Comparison of ENCODE assay signal across 3 cellular contexts in the genomic region with DNA sequence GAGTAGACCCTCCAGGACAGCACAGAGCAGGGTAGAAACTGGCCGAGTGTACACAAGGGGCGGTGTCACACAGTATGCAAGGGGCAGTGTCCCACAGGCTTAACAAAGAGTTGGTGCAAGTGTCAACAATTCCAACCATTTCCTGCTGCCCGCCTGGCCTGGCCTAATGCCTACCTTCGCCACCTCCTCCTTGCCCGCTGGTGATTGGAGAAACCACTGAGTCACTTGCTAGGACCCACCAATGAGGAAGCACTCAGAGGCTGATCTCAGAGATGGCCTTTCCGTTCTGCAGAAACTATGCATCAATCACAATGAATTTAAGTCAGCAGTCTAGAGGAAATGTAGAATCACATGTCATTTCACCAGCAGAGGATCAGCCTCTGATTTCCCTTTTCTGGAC.
TF ChIP-seq lines count a peak whose summit lies in the region.

No MANE protein-coding gene starts in this region.

TF ChIP-seq in GM23338, 12 proteins besides CTCF, POLR2A, EP300 and RAD21 (continues in another document):
- TF ChIP-seq EZH2phosphoT487 (IDR thresholded peaks at IDR 0.05; ENCODE audit: unreplicated experiment) (no peak), CREB1 (CRISPR knock-in tag; IDR thresholded peaks at IDR 0.05; ENCODE audit: low read depth) (no peak), ZNF114 (CRISPR knock-in tag; IDR thresholded peaks at IDR 0.05) (no peak)
- TF ChIP-seq, protein P1, sequence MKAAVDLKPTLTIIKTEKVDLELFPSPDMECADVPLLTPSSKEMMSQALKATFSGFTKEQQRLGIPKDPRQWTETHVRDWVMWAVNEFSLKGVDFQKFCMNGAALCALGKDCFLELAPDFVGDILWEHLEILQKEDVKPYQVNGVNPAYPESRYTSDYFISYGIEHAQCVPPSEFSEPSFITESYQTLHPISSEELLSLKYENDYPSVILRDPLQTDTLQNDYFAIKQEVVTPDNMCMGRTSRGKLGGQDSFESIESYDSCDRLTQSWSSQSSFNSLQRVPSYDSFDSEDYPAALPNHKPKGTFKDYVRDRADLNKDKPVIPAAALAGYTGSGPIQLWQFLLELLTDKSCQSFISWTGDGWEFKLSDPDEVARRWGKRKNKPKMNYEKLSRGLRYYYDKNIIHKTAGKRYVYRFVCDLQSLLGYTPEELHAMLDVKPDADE (IDR thresholded peaks at IDR 0.05): no peak

TF ChIP-seq in IMR-90, 13 proteins besides CTCF, POLR2A, EP300 and RAD21:
- TF ChIP-seq, protein P2, sequence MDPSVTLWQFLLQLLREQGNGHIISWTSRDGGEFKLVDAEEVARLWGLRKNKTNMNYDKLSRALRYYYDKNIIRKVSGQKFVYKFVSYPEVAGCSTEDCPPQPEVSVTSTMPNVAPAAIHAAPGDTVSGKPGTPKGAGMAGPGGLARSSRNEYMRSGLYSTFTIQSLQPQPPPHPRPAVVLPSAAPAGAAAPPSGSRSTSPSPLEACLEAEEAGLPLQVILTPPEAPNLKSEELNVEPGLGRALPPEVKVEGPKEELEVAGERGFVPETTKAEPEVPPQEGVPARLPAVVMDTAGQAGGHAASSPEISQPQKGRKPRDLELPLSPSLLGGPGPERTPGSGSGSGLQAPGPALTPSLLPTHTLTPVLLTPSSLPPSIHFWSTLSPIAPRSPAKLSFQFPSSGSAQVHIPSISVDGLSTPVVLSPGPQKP (IDR thresholded peaks at IDR 0.05; ENCODE audit: borderline replicate concordance, low read depth, low read length): no peak
- TF ChIP-seq FOS (IDR thresholded peaks at IDR 0.05; ENCODE audit: low read depth, low read length) (no peak), MXI1 (IDR thresholded peaks at IDR 0.05; ENCODE audit: borderline replicate concordance, low read depth, low read length) (no peak), BHLHE40 (IDR thresholded peaks at IDR 0.05; ENCODE audit: low read depth, low read length) (no peak), NFE2L2 (IDR thresholded peaks at IDR 0.05; ENCODE audit: low read depth, low read length) (no peak), MAZ (IDR thresholded peaks at IDR 0.05; ENCODE audit: borderline replicate concordance, low read depth, low read length) (no peak), RFX5 (IDR thresholded peaks at IDR 0.05; ENCODE audit: low read depth, low read length) (no peak), SMC3 (IDR thresholded peaks at IDR 0.05; ENCODE audit: low read depth, low read length) (no peak), CEBPB (IDR thresholded peaks at IDR 0.05; ENCODE audit: low read depth, low read length) (no peak), RCOR1 (IDR thresholded peaks at IDR 0.05; ENCODE audit: insufficient replicate concordance, low read length) (no peak)
- TF ChIP-seq, protein P3, sequence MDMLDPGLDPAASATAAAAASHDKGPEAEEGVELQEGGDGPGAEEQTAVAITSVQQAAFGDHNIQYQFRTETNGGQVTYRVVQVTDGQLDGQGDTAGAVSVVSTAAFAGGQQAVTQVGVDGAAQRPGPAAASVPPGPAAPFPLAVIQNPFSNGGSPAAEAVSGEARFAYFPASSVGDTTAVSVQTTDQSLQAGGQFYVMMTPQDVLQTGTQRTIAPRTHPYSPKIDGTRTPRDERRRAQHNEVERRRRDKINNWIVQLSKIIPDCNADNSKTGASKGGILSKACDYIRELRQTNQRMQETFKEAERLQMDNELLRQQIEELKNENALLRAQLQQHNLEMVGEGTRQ (IDR thresholded peaks at IDR 0.05; ENCODE audit: low read depth, low read length): no peak
TF ChIP-seq in IMR-90: peak in this region for 0.

TF ChIP-seq in GM12878, 131 proteins besides CTCF, POLR2A, EP300 and RAD21:
- TF ChIP-seq, protein P4, sequence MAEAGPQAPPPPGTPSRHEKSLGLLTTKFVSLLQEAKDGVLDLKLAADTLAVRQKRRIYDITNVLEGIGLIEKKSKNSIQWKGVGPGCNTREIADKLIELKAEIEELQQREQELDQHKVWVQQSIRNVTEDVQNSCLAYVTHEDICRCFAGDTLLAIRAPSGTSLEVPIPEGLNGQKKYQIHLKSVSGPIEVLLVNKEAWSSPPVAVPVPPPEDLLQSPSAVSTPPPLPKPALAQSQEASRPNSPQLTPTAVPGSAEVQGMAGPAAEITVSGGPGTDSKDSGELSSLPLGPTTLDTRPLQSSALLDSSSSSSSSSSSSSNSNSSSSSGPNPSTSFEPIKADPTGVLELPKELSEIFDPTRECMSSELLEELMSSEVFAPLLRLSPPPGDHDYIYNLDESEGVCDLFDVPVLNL (IDR thresholded peaks at IDR 0.05; ENCODE audit: low read depth, low read length): no peak
- TF ChIP-seq KDM1A (IDR thresholded peaks at IDR 0.05; ENCODE audit: borderline replicate concordance): no peak
- TF ChIP-seq, protein P5, sequence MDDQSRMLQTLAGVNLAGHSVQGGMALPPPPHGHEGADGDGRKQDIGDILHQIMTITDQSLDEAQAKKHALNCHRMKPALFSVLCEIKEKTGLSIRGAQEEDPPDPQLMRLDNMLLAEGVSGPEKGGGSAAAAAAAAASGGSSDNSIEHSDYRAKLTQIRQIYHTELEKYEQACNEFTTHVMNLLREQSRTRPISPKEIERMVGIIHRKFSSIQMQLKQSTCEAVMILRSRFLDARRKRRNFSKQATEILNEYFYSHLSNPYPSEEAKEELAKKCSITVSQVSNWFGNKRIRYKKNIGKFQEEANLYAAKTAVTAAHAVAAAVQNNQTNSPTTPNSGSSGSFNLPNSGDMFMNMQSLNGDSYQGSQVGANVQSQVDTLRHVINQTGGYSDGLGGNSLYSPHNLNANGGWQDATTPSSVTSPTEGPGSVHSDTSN (IDR thresholded peaks at IDR 0.05; ENCODE audit: insufficient replicate concordance, low read depth, low read length): no peak
- no peak for TF ChIP-seq NFYA (IDR thresholded peaks at IDR 0.05; ENCODE audit: borderline replicate concordance, low read depth, low read length)
- TF ChIP-seq POU2F2 (IDR thresholded peaks at IDR 0.05; ENCODE audit: borderline replicate concordance, low read depth, low read length): no peak
- no peak for TF ChIP-seq POLR2AphosphoS2 (IDR thresholded peaks at IDR 0.05; ENCODE audit: low read depth, low read length)
- no peak for TF ChIP-seq TARDBP (IDR thresholded peaks at IDR 0.05; ENCODE audit: borderline replicate concordance)
- TF ChIP-seq RCOR1 (conservative IDR thresholded peaks at IDR 0.05; ENCODE audit: low read depth, low read length): no peak
- TF ChIP-seq CBX3 (IDR thresholded peaks at IDR 0.05; ENCODE audit: borderline replicate concordance, low read depth): no peak
- TF ChIP-seq, protein P6, sequence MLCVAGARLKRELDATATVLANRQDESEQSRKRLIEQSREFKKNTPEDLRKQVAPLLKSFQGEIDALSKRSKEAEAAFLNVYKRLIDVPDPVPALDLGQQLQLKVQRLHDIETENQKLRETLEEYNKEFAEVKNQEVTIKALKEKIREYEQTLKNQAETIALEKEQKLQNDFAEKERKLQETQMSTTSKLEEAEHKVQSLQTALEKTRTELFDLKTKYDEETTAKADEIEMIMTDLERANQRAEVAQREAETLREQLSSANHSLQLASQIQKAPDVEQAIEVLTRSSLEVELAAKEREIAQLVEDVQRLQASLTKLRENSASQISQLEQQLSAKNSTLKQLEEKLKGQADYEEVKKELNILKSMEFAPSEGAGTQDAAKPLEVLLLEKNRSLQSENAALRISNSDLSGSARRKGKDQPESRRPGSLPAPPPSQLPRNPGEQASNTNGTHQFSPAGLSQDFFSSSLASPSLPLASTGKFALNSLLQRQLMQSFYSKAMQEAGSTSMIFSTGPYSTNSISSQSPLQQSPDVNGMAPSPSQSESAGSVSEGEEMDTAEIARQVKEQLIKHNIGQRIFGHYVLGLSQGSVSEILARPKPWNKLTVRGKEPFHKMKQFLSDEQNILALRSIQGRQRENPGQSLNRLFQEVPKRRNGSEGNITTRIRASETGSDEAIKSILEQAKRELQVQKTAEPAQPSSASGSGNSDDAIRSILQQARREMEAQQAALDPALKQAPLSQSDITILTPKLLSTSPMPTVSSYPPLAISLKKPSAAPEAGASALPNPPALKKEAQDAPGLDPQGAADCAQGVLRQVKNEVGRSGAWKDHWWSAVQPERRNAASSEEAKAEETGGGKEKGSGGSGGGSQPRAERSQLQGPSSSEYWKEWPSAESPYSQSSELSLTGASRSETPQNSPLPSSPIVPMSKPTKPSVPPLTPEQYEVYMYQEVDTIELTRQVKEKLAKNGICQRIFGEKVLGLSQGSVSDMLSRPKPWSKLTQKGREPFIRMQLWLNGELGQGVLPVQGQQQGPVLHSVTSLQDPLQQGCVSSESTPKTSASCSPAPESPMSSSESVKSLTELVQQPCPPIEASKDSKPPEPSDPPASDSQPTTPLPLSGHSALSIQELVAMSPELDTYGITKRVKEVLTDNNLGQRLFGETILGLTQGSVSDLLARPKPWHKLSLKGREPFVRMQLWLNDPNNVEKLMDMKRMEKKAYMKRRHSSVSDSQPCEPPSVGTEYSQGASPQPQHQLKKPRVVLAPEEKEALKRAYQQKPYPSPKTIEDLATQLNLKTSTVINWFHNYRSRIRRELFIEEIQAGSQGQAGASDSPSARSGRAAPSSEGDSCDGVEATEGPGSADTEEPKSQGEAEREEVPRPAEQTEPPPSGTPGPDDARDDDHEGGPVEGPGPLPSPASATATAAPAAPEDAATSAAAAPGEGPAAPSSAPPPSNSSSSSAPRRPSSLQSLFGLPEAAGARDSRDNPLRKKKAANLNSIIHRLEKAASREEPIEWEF (IDR thresholded peaks at IDR 0.05; ENCODE audit: insufficient replicate concordance, low read depth, low read length): no peak
- TF ChIP-seq, protein P3 (IDR thresholded peaks at IDR 0.05; ENCODE audit: borderline replicate concordance, low read depth, low read length): no peak
